In the genomic region with DNA sequence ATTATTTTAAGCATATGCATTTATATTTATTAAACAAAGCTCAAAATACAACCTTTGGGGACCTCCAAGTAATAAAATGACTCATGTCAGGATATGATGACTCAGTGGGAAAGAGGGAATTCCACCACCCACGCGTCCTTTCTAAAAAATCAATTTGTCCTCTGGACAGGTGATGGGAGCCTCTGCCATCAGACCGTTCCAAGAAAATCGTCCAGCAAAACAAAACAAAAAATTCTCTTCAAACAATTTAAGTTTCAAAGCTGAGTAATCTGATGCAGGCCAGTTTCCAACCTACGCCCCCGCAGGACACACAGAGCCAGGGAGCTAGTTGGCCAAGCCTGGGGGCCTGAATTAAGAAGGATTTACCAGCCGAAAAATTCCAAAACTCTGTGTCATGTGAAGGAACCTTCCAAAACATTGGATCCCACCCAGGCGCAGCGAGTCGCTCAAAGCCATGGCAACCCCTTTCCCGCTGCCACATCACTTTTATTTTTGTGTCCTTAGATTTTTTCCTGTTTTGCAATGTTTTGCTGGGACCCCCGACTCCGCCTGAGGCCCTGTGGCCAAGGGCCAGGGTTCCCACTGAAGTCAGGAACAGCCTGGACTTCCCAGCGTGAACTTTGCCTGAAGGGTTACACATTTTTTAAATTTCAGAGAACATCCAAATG, we compare ENCODE assay signal across 10 cellular contexts.
DNase-seq lines count a peak whose midpoint lies in the region; ATAC-seq, FAIRE-seq and TF ChIP-seq lines count a peak whose summit lies in the region.
"Had no signal": no experiment of that assay in that cellular context is flagged by ENCODE, and none has a peak within 500 bp of the region (broad histone marks: within the 10 kb centered on the region; RNA-seq: fewer than 3 reads in every experiment).

No MANE protein-coding gene starts in this region.

- H3K27ac ChIP-seq in Panc1 (ENCODE audit: low read length) = peak overlapping the region; percentile 87

- ATAC-seq in Panc1 = peak; percentile 78
- no peak for ATAC-seq in GM19324 (IDR thresholded peaks at IDR 0.05; ENCODE audit: low FRiP score, unreplicated experiment)
- ATAC-seq in stimulated activated naive CD8-positive, alpha-beta T cell treated with anti-CD3 and anti-CD28 coated beads, Interleukin-15, amount 100 ng/mL, for 72 hours = no peak
- no peak for ATAC-seq in HG03439 (IDR thresholded peaks at IDR 0.05; ENCODE audit: unreplicated experiment)

- no peaks in the 10 kb centered on the region for H3K36me3 Mint-ChIP-seq in nephron progenitor cell (ENCODE audit: low read depth)

- TF ChIP-seq POLR2A in GM12891 (IDR thresholded peaks at IDR 0.05; ENCODE audit: low read depth, low read length) = no peak

- no peaks in the 10 kb centered on the region for H3K27me3 ChIP-seq in Panc1 (ENCODE audit: control insufficient read depth, insufficient read depth, low read length)

- intact Hi-C loops in Panc1 (cut with micrococcal nuclease; ENCODE audit: unreplicated experiment) = no loop called here

- no peaks in the 10 kb centered on the region for H3K9me3 Mint-ChIP-seq in nephron progenitor cell
- H3K9me3 Mint-ChIP-seq in stimulated activated naive CD8-positive, alpha-beta T cell treated with anti-CD3 and anti-CD28 coated beads, Interleukin-15, amount 100 ng/mL, for 72 hours = no peaks in the 10 kb centered on the region
- H3K9me3 Mint-ChIP-seq: IgD-negative memory B cell had no signal

- H3K4me1 Mint-ChIP-seq in nephron progenitor cell = peaks cover 66% of the 10 kb centered on the region
- peaks cover 37% of the 10 kb centered on the region for H3K4me1 Mint-ChIP-seq in stimulated activated naive CD8-positive, alpha-beta T cell treated with anti-CD3 and anti-CD28 coated beads, Interleukin-15, amount 100 ng/mL, for 72 hours

- DNase-seq in AG10803 (ENCODE audit: low read depth) (peak; percentile 95), Panc1 (ENCODE audit: low read depth, low spot score) (peak; percentile 54), fibroblast of gingiva (ENCODE audit: low read depth) (peak; percentile 85), nephron progenitor cell (no peak), GM12891 (ENCODE audit: insufficient read length, low spot score) (no peak)
- no peak for DNase-seq in stimulated activated naive CD8-positive, alpha-beta T cell treated with anti-CD3 and anti-CD28 coated beads, Interleukin-15, amount 100 ng/mL, for 72 hours

- CTCF ChIA-PET in Panc1 (lab: Charles Lee) = interaction anchor here (0.8 kb wide), 1 partner anchor 10 kb away, joined by 3 read pairs; no protein-coding TSS in a partner anchor

- H3K4me1 ChIP-seq in Panc1 (ENCODE audit: control insufficient read depth, insufficient read depth, low read length) = peaks cover 53% of the 10 kb centered on the region

- POLR2A ChIA-PET in Panc1 (lab: Charles Lee) = interaction anchor here (1.5 kb wide), 1 partner anchor 9 kb away, joined by 3 read pairs; no protein-coding TSS in a partner anchor

- H3K9me3 ChIP-seq in Panc1 (ENCODE audit: control insufficient read depth, insufficient read depth, low read depth, low read length) = no peaks in the 10 kb centered on the region

- TF ChIP-seq CTCF in AG10803 (conservative IDR thresholded peaks at IDR 0.05; ENCODE audit: low read length) (peak; percentile 6; the same call in 1 of the 2 replicates), Panc1 (IDR thresholded peaks at IDR 0.05) (no peak), nephron progenitor cell (IDR thresholded peaks at IDR 0.05) (no peak)

- no TSS peak for BruUV-seq in Panc1 (replicated peaks; lab: Mats Ljungman, UMichigan)

- H3K36me3 ChIP-seq in Panc1 (ENCODE audit: control insufficient read depth, insufficient read depth, low read length) = no peaks in the 10 kb centered on the region

- peak overlapping the region; percentile 48 for H3K27ac Mint-ChIP-seq in nephron progenitor cell
- H3K27ac Mint-ChIP-seq in stimulated activated naive CD8-positive, alpha-beta T cell treated with anti-CD3 and anti-CD28 coated beads, Interleukin-15, amount 100 ng/mL, for 72 hours = peak overlapping the region in 1 of 2 donors; percentile 51

- H3K4me3 Mint-ChIP-seq in nephron progenitor cell = no peak overlapping the region
- H3K4me3 Mint-ChIP-seq in stimulated activated naive CD8-positive, alpha-beta T cell treated with anti-CD3 and anti-CD28 coated beads, Interleukin-15, amount 100 ng/mL, for 72 hours = no peak overlapping the region

- in situ Hi-C loops in Panc1 (cut with HindIII; ENCODE audit: low pct_unique_long_range_greater_than_20kb, low sequenced_read_pairs) = no loop called here

- no peak for FAIRE-seq in GM12891 (lab: Jason Lieb, UNC)

- H3K27me3 Mint-ChIP-seq in nephron progenitor cell (ENCODE audit: low read depth, poor library complexity) = peaks cover 6% of the 10 kb centered on the region
- no peaks in the 10 kb centered on the region for H3K27me3 Mint-ChIP-seq in stimulated activated naive CD8-positive, alpha-beta T cell treated with anti-CD3 and anti-CD28 coated beads, Interleukin-15, amount 100 ng/mL, for 72 hours
- H3K27me3 Mint-ChIP-seq: IgD-negative memory B cell had no signal

- no peak overlapping the region for H3K4me3 ChIP-seq in AG10803 (ENCODE audit: low read length)
- peak overlapping the region in 1 of 2 experiments; percentile 6; a peak in 1 of 4 replicates for H3K4me3 ChIP-seq in Panc1 (ENCODE audit: low read depth in 2 of 2, low read length in 2 of 2)
- H3K4me3 ChIP-seq: skin epidermis had no signal

TF ChIP-seq in GM12891, 5 proteins besides CTCF, POLR2A, EP300 and RAD21:
- TF ChIP-seq PAX5 (IDR thresholded peaks at IDR 0.05; ENCODE audit: insufficient read depth, low read length, severe bottlenecking) = no peak
- no peak for TF ChIP-seq POLR2AphosphoS5 (IDR thresholded peaks at IDR 0.05; ENCODE audit: low read depth, low read length)
- TF ChIP-seq POU2F2 (IDR thresholded peaks at IDR 0.05; ENCODE audit: low read depth, low read length) = no peak
- no peak for TF ChIP-seq SPI1 (IDR thresholded peaks at IDR 0.05; ENCODE audit: low read depth, low read length)
- TF ChIP-seq TAF1 (IDR thresholded peaks at IDR 0.05; ENCODE audit: low read depth, low read length) = no peak

Comparison
In these comparisons a context has a peak if more than half of its experiments do, and no peak if none do; other contexts are left out.
1. DNase-seq: peak in AG10803 (single experiment), Panc1 (single experiment) and fibroblast of gingiva (single experiment); none in nephron progenitor cell (single experiment), stimulated activated naive CD8-positive, alpha-beta T cell treated with anti-CD3 and anti-CD28 coated beads, Interleukin-15, amount 100 ng/mL, for 72 hours (0 of 2) and GM12891 (single experiment).